In the genomic region with DNA sequence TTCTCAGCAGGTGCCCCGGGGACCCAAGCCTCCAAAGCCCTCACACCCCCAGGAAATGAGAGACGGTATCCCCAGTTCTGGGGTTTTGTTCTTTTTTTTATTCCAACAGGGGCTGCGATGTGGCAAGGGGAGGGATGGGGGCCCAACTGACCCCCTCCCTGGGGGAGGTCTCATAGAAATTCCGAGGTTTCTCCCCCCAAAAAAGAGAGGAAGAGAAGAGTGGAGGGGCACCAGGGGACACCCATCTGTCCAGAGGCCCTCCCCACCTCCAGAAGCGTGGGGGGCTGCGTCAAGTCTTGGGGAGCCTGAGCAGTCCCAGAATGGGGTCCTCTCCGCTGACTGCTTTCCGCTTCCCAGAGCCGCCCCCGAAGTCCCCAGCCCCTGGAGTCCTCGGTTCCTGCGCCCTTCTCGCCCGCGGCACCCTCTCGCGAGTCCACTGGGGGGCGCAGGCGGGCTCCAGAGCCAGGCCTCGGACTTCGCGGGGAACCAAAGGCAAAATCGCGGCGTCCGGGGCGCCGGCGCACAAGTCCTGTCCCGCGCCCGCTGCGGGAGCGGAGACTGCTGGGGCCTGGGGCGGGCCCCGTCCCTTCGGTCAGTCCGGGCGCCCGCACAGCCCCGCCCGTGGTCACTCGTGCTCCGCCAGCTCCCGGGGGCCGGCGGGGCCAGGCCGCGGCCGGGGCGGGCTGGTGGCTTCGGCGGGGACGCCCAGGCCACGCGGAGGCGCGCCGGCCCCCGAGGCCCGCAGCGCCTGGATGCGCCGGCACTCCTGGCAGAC, we compare ENCODE assay signal across 8 cellular contexts. TPM values are rescaled to one million over a fixed set of nuclear protein-coding genes. Genes with fewer than 3 reads are reported as not detected.
DNase-seq lines count a peak whose midpoint lies in the region; ATAC-seq and TF ChIP-seq lines count a peak whose summit lies in the region.

No MANE protein-coding gene starts in this region.

- no peak overlapping the region for H3K4me3 Mint-ChIP-seq in type B pancreatic cell

- no peaks in the 10 kb centered on the region for H3K9me2 ChIP-seq in PC-3 (replicated peaks; ENCODE audit: low read length)

- TF ChIP-seq POLR2A in body of pancreas (IDR thresholded peaks at IDR 0.05), result no peak

- H3K4me1 ChIP-seq in PC-3 (ENCODE audit: insufficient read depth, low read length) (no peaks in the 10 kb centered on the region), body of pancreas (peaks cover 14% of the 10 kb centered on the region)

- H3F3A ChIP-seq in PC-3 (ENCODE audit: low read length, unreplicated experiment), result no peaks in the 10 kb centered on the region

- no peaks in the 10 kb centered on the region for H4K20me1 ChIP-seq in PC-3 (ENCODE audit: low read length)

- intact Hi-C loops in PC-3 (cut with micrococcal nuclease) (no loop called here), body of pancreas (cut with DNase I) (no loop called here)

- H3K9ac ChIP-seq in PC-3 (ENCODE audit: low read length), result no peak overlapping the region

- H3K27ac ChIP-seq in PC-3 (ENCODE audit: low read length) (no peak overlapping the region), body of pancreas (no peak overlapping the region)

- no peaks in the 10 kb centered on the region for H3K36me3 Mint-ChIP-seq in type B pancreatic cell

- H3K4me1 Mint-ChIP-seq in type B pancreatic cell (ENCODE audit: unreplicated experiment), result peaks cover 9% of the 10 kb centered on the region

- DNase-seq in AG10803 (ENCODE audit: low read depth) (peak; percentile 42), GM19238 (ENCODE audit: insufficient read length, low spot score) (peak; percentile 45), PC-3 (peak; percentile 38), body of pancreas (peak in 2 of 4 donors; percentile 19 to 29), left kidney (ENCODE audit: low read depth, low spot score) (peak; percentile 78), type B pancreatic cell (ENCODE audit: extremely low spot score, unreplicated experiment) (no peak), UCSD-AML1 (lab: John Stamatoyannopoulos, UW; ENCODE audit: unreplicated experiment) (no peak)

- H3K9me3 ChIP-seq in PC-3 (ENCODE audit: low read length), result no peaks in the 10 kb centered on the region
- no peaks in the 10 kb centered on the region for H3K9me3 ChIP-seq in body of pancreas

- H3K27me3 Mint-ChIP-seq in type B pancreatic cell, result peaks cover 81% of the 10 kb centered on the region

- H3K36me3 ChIP-seq in PC-3 (ENCODE audit: low read depth, low read length) (no peaks in the 10 kb centered on the region), body of pancreas (replicated peaks in 1 of 2; ENCODE audit: insufficient read depth in 1 of 2, low read depth in 2 of 2) (no peaks in the 10 kb centered on the region)

- H2AFZ ChIP-seq in PC-3 (ENCODE audit: low read length), result no peak overlapping the region

- H3K27me3 ChIP-seq in PC-3 (ENCODE audit: low read length), result peaks cover 38% of the 10 kb centered on the region
- peaks cover 0 to 27% of the 10 kb centered on the region in 2 donors for H3K27me3 ChIP-seq in body of pancreas

- POLR2A ChIA-PET in PC-3 (lab: Charles Lee; ENCODE audit: unreplicated experiment), result no interaction called here

- ATAC-seq in PC-3 (no peak), body of pancreas (no peak), GM19035 (IDR thresholded peaks at IDR 0.05; ENCODE audit: unreplicated experiment) (no peak)

- no peak overlapping the region for H3K4me2 ChIP-seq in PC-3 (ENCODE audit: low read length)

- H3K4me3 ChIP-seq in AG10803 (ENCODE audit: low read length), result no peak overlapping the region
- H3K4me3 ChIP-seq in PC-3 (ENCODE audit: low read length), result no peak overlapping the region
- H3K4me3 ChIP-seq in body of pancreas, result no peak overlapping the region

- 2 to 7% methylated on average over 13 to 63 of the region's 64 CpGs for WGBS in body of pancreas, 2 donors

- TF ChIP-seq CTCF in AG10803 (conservative IDR thresholded peaks at IDR 0.05; ENCODE audit: low read length) (peak; percentile 54), PC-3 (conservative IDR thresholded peaks at IDR 0.05; ENCODE audit: low read depth, low read length) (peak; percentile 57), body of pancreas (IDR thresholded peaks at IDR 0.05) (peak in 6 of 7 experiments; percentile 23 to 34 (median 28)), type B pancreatic cell (conservative IDR thresholded peaks at IDR 0.05) (peak; percentile 81)

- BruUV-seq in PC-3 (replicated peaks; lab: Mats Ljungman, UMichigan), result no TSS peak

- H3K79me2 ChIP-seq in PC-3 (ENCODE audit: low read length), result no peaks in the 10 kb centered on the region

- no peak overlapping the region for H3K27ac Mint-ChIP-seq in type B pancreatic cell

- H3K9me3 Mint-ChIP-seq in type B pancreatic cell, result no peaks in the 10 kb centered on the region

- CTCF ChIA-PET in PC-3 (lab: Charles Lee), result no interaction called here

RNA-seq across cellular contexts. Expression of a gene that starts 4.4 kb away (rescaled TPM):
- 4.0 and 8.3 TPM in 2 replicates for total RNA-seq in PC-3 (2014; rRNA removed)
- total RNA-seq in body of pancreas, result under 1 TPM in 1 of 2 donors, not detected in 1; 0.26 TPM
- 5.6 TPM in 1 of 2 replicates, not detected in the other for total RNA-seq in type B pancreatic cell (ENCODE audit: low replicate concordance)

RNA-seq across cellular contexts. Expression of a gene that starts 39.3 kb away (rescaled TPM):
- total RNA-seq in PC-3 (2014; rRNA removed) (148 and 158 TPM in 2 replicates), body of pancreas (10 to 100 TPM; 87.3 to 88.5 TPM), type B pancreatic cell (ENCODE audit: low replicate concordance) (124 and 140 TPM in 2 replicates)

Comparison
In these comparisons a context has a peak if more than half of its experiments do, and no peak if none do; other contexts are left out.
1. DNase-seq: peak in AG10803 (single experiment), GM19238 (single experiment), PC-3 (single experiment) and left kidney (single experiment); none in type B pancreatic cell (single experiment) and UCSD-AML1 (single experiment).
2. CTCF ChIP-seq: peak in every context shown above with its lines; median percentile 81 in type B pancreatic cell; 57 in PC-3; 54 in AG10803; 28 in body of pancreas.